1 cellular context compared by ENCODE assay signal in genomic region chr6:32127717-32128592, GRCh38.
TF ChIP-seq lines count a peak whose summit lies in the region.

Gene ATF6B, minus strand, starts transcription at chr6:32128246. Its CDS starts 39 bp downstream, at chr6:32128207.

TF ChIP-seq in K562, 482 proteins besides CTCF, POLR2A, EP300 and RAD21 (continued from another document and continues in another):
- TF ChIP-seq CHAMP1 (IDR thresholded peaks at IDR 0.05) (no peak), ZBTB17 (CRISPR knock-in tag; IDR thresholded peaks at IDR 0.05) (peak; percentile 72), HNRNPUL1 (IDR thresholded peaks at IDR 0.05; ENCODE audit: low read length) (no peak), EWSR1 (IDR thresholded peaks at IDR 0.05; ENCODE audit: borderline replicate concordance, low read depth, partially characterized antibody) (no peak), HDAC1 (IDR thresholded peaks at IDR 0.05) (peak in 1 of 2 experiments; percentile 83; a peak in 2 of 4 replicates), ZNF140 (CRISPR knock-in tag; IDR thresholded peaks at IDR 0.05) (no peak), GABPA (tag; conservative IDR thresholded peaks at IDR 0.05; ENCODE audit: low read depth) (peak; percentile 83), SRSF1 (IDR thresholded peaks at IDR 0.05; ENCODE audit: low read depth, low read length) (no peak), SREBF1 (IDR thresholded peaks at IDR 0.05; ENCODE audit: borderline replicate concordance, low read depth, low read length) (no peak), ZFP36 (IDR thresholded peaks at IDR 0.05; ENCODE audit: low read depth, low read length, partially characterized antibody) (no peak), KDM2B (CRISPR knock-in tag; IDR thresholded peaks at IDR 0.05) (0 out of 2 replicates have a peak, but pooled peaks have one; percentile 43), OTX1 (CRISPR knock-in tag; IDR thresholded peaks at IDR 0.05) (peak; percentile 83), HDAC8 (tag; IDR thresholded peaks at IDR 0.05) (no peak), DNMT1 (IDR thresholded peaks at IDR 0.05) (peak; percentile 77; the same call in 1 of the 2 replicates), CHD1 (IDR thresholded peaks at IDR 0.05; ENCODE audit: low read length) (peak; percentile 98), ZNF146 (CRISPR knock-in tag; IDR thresholded peaks at IDR 0.05; ENCODE audit: unreplicated experiment) (no peak), MED1 (CRISPR knock-in tag; IDR thresholded peaks at IDR 0.05; ENCODE audit: borderline replicate concordance) (no peak), ZNF695 (CRISPR knock-in tag; IDR thresholded peaks at IDR 0.05) (no peak), HNRNPH1 (optimal IDR thresholded peaks at IDR 0.05; ENCODE audit: low read depth, low read length) (no peak), ATF1 (CRISPR knock-in tag; IDR thresholded peaks at IDR 0.05) (no peak), ATF1 (tag; IDR thresholded peaks at IDR 0.05) (peak; percentile 93), ZFP1 (CRISPR knock-in tag; IDR thresholded peaks at IDR 0.05) (no peak), ZNF143 (CRISPR knock-in tag; IDR thresholded peaks at IDR 0.05) (peak; percentile 72), ZKSCAN3 (CRISPR knock-in tag; IDR thresholded peaks at IDR 0.05) (no peak), JUNB (CRISPR knock-in tag; conservative IDR thresholded peaks at IDR 0.05) (no peak), ZNF311 (CRISPR knock-in tag; IDR thresholded peaks at IDR 0.05) (no peak), ZC3H4 (CRISPR knock-in tag; IDR thresholded peaks at IDR 0.05; ENCODE audit: borderline replicate concordance) (no peak), SNIP1 (IDR thresholded peaks at IDR 0.05; ENCODE audit: low read depth) (no peak), LCOR (CRISPR knock-in tag; IDR thresholded peaks at IDR 0.05) (peak; percentile 47; the same call in 1 of the 2 replicates), U2AF2 (optimal IDR thresholded peaks at IDR 0.05; ENCODE audit: low read depth, low read length) (no peak), NFYB (IDR thresholded peaks at IDR 0.05; ENCODE audit: extremely low read depth, insufficient read length) (peak; percentile 86), FOXA3 (CRISPR knock-in tag; conservative IDR thresholded peaks at IDR 0.05 in 1 of 2, IDR thresholded peaks at IDR 0.05 in 1 of 2) (no peak), ZNF24 (IDR thresholded peaks at IDR 0.05) (no peak), RHOXF2B (CRISPR knock-in tag; conservative IDR thresholded peaks at IDR 0.05) (no peak), SRSF9 (IDR thresholded peaks at IDR 0.05; ENCODE audit: borderline replicate concordance, low read depth, low read length) (no peak), ZFPM2 (CRISPR knock-in tag; IDR thresholded peaks at IDR 0.05) (no peak; the same call in 1 of the 2 replicates), PTTG1 (tag; IDR thresholded peaks at IDR 0.05; ENCODE audit: low read depth) (no peak), FIP1L1 (IDR thresholded peaks at IDR 0.05; ENCODE audit: low read depth, low read length, poor library complexity, severe bottlenecking) (no peak), L3MBTL2 (IDR thresholded peaks at IDR 0.05) (no peak), UBTF (IDR thresholded peaks at IDR 0.05; ENCODE audit: borderline replicate concordance in 1 of 2, low read depth in 2 of 2, low read length in 2 of 2) (no peak), TRIM28 (IDR thresholded peaks at IDR 0.05) (no peak; the same call in 1 of the 2 replicates), NCOR1 (IDR thresholded peaks at IDR 0.05) (no peak), RBM22 (IDR thresholded peaks at IDR 0.05; ENCODE audit: low read depth, low read length, poor library complexity, severe bottlenecking) (no peak), MYC (IDR thresholded peaks at IDR 0.05; ENCODE audit: low read depth, low read length) (peak; percentile 56; the same call in 1 of the 2 replicates), MYC (CRISPR knock-in tag; IDR thresholded peaks at IDR 0.05; ENCODE audit: borderline replicate concordance, low read depth) (0 out of 2 replicates have a peak, but pooled peaks have one; percentile 28), SIX5 (IDR thresholded peaks at IDR 0.05; ENCODE audit: borderline replicate concordance in 1 of 2, insufficient read depth in 1 of 2, low read depth in 1 of 2, low read length in 2 of 2) (peak; percentile 37 to 48; a peak in 3 of 4 replicates)
- TF ChIP-seq, protein P1, sequence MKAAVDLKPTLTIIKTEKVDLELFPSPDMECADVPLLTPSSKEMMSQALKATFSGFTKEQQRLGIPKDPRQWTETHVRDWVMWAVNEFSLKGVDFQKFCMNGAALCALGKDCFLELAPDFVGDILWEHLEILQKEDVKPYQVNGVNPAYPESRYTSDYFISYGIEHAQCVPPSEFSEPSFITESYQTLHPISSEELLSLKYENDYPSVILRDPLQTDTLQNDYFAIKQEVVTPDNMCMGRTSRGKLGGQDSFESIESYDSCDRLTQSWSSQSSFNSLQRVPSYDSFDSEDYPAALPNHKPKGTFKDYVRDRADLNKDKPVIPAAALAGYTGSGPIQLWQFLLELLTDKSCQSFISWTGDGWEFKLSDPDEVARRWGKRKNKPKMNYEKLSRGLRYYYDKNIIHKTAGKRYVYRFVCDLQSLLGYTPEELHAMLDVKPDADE (conservative IDR thresholded peaks at IDR 0.05; ENCODE audit: control insufficient read depth, low read depth, low read length) = 0 out of 2 replicates have a peak, but pooled peaks have one; percentile 31
- TF ChIP-seq, protein P2, sequence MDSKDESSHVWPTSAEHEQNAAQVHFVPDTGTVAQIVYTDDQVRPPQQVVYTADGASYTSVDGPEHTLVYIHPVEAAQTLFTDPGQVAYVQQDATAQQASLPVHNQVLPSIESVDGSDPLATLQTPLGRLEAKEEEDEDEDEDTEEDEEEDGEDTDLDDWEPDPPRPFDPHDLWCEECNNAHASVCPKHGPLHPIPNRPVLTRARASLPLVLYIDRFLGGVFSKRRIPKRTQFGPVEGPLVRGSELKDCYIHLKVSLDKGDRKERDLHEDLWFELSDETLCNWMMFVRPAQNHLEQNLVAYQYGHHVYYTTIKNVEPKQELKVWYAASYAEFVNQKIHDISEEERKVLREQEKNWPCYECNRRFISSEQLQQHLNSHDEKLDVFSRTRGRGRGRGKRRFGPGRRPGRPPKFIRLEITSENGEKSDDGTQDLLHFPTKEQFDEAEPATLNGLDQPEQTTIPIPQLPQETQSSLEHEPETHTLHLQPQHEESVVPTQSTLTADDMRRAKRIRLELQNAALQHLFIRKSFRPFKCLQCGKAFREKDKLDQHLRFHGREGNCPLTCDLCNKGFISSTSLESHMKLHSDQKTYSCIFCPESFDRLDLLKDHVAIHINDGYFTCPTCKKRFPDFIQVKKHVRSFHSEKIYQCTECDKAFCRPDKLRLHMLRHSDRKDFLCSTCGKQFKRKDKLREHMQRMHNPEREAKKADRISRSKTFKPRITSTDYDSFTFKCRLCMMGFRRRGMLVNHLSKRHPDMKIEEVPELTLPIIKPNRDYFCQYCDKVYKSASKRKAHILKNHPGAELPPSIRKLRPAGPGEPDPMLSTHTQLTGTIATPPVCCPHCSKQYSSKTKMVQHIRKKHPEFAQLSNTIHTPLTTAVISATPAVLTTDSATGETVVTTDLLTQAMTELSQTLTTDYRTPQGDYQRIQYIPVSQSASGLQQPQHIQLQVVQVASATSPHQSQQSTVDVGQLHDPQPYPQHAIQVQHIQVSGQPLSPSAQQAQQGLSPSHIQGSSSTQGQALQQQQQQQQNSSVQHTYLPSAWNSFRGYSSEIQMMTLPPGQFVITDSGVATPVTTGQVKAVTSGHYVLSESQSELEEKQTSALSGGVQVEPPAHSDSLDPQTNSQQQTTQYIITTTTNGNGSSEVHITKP (IDR thresholded peaks at IDR 0.05; ENCODE audit: partially characterized antibody) = peak; percentile 41
- TF ChIP-seq, protein P3, sequence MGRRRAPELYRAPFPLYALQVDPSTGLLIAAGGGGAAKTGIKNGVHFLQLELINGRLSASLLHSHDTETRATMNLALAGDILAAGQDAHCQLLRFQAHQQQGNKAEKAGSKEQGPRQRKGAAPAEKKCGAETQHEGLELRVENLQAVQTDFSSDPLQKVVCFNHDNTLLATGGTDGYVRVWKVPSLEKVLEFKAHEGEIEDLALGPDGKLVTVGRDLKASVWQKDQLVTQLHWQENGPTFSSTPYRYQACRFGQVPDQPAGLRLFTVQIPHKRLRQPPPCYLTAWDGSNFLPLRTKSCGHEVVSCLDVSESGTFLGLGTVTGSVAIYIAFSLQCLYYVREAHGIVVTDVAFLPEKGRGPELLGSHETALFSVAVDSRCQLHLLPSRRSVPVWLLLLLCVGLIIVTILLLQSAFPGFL (CRISPR knock-in tag; IDR thresholded peaks at IDR 0.05) = no peak
- TF ChIP-seq, protein P4, sequence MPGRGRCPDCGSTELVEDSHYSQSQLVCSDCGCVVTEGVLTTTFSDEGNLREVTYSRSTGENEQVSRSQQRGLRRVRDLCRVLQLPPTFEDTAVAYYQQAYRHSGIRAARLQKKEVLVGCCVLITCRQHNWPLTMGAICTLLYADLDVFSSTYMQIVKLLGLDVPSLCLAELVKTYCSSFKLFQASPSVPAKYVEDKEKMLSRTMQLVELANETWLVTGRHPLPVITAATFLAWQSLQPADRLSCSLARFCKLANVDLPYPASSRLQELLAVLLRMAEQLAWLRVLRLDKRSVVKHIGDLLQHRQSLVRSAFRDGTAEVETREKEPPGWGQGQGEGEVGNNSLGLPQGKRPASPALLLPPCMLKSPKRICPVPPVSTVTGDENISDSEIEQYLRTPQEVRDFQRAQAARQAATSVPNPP (IDR thresholded peaks at IDR 0.05; ENCODE audit: borderline replicate concordance, insufficient read depth, insufficient read length) = no peak
- TF ChIP-seq, protein P5, sequence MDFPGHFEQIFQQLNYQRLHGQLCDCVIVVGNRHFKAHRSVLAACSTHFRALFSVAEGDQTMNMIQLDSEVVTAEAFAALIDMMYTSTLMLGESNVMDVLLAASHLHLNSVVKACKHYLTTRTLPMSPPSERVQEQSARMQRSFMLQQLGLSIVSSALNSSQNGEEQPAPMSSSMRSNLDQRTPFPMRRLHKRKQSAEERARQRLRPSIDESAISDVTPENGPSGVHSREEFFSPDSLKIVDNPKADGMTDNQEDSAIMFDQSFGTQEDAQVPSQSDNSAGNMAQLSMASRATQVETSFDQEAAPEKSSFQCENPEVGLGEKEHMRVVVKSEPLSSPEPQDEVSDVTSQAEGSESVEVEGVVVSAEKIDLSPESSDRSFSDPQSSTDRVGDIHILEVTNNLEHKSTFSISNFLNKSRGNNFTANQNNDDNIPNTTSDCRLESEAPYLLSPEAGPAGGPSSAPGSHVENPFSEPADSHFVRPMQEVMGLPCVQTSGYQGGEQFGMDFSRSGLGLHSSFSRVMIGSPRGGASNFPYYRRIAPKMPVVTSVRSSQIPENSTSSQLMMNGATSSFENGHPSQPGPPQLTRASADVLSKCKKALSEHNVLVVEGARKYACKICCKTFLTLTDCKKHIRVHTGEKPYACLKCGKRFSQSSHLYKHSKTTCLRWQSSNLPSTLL (IDR thresholded peaks at IDR 0.05) = no peak
- TF ChIP-seq, protein P6, sequence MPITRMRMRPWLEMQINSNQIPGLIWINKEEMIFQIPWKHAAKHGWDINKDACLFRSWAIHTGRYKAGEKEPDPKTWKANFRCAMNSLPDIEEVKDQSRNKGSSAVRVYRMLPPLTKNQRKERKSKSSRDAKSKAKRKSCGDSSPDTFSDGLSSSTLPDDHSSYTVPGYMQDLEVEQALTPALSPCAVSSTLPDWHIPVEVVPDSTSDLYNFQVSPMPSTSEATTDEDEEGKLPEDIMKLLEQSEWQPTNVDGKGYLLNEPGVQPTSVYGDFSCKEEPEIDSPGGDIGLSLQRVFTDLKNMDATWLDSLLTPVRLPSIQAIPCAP (CRISPR knock-in tag; IDR thresholded peaks at IDR 0.05; ENCODE audit: borderline replicate concordance) = no peak
- TF ChIP-seq, protein P7, sequence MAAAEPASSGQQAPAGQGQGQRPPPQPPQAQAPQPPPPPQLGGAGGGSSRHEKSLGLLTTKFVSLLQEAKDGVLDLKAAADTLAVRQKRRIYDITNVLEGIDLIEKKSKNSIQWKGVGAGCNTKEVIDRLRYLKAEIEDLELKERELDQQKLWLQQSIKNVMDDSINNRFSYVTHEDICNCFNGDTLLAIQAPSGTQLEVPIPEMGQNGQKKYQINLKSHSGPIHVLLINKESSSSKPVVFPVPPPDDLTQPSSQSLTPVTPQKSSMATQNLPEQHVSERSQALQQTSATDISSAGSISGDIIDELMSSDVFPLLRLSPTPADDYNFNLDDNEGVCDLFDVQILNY (CRISPR knock-in tag; IDR thresholded peaks at IDR 0.05) = no peak
- TF ChIP-seq, protein P8, sequence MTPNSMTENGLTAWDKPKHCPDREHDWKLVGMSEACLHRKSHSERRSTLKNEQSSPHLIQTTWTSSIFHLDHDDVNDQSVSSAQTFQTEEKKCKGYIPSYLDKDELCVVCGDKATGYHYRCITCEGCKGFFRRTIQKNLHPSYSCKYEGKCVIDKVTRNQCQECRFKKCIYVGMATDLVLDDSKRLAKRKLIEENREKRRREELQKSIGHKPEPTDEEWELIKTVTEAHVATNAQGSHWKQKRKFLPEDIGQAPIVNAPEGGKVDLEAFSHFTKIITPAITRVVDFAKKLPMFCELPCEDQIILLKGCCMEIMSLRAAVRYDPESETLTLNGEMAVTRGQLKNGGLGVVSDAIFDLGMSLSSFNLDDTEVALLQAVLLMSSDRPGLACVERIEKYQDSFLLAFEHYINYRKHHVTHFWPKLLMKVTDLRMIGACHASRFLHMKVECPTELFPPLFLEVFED (CRISPR knock-in tag; conservative IDR thresholded peaks at IDR 0.05) = no peak
